Comparison of ENCODE assay signal across 1 cellular context in genomic region chr2:218329027-218329825, GRCh38.
TF ChIP-seq lines count a peak whose summit lies in the region.

No MANE protein-coding gene starts in this region.

TF ChIP-seq in H1, 55 proteins besides CTCF, POLR2A, EP300 and RAD21:
- TF ChIP-seq CHD1 (IDR thresholded peaks at IDR 0.05; ENCODE audit: low read depth, low read length) (no peak), SIRT6 (IDR thresholded peaks at IDR 0.05; ENCODE audit: low read length) (no peak), JUND (IDR thresholded peaks at IDR 0.05; ENCODE audit: low read length) (no peak), HDAC2 (IDR thresholded peaks at IDR 0.05; ENCODE audit: borderline replicate concordance in 1 of 2, low read depth in 2 of 2, low read length in 2 of 2) (no peak), CTBP2 (IDR thresholded peaks at IDR 0.05; ENCODE audit: borderline replicate concordance, insufficient read depth, insufficient read length, low read length) (no peak), EGR1 (IDR thresholded peaks at IDR 0.05; ENCODE audit: borderline replicate concordance, low read depth, low read length) (no peak), POU5F1 (IDR thresholded peaks at IDR 0.05; ENCODE audit: low read depth, low read length) (no peak), TAF7 (optimal IDR thresholded peaks at IDR 0.05; ENCODE audit: borderline replicate concordance, low read depth, low read length) (no peak), KDM1A (IDR thresholded peaks at IDR 0.05; ENCODE audit: borderline replicate concordance, low read length) (no peak)
- TF ChIP-seq, protein P1, sequence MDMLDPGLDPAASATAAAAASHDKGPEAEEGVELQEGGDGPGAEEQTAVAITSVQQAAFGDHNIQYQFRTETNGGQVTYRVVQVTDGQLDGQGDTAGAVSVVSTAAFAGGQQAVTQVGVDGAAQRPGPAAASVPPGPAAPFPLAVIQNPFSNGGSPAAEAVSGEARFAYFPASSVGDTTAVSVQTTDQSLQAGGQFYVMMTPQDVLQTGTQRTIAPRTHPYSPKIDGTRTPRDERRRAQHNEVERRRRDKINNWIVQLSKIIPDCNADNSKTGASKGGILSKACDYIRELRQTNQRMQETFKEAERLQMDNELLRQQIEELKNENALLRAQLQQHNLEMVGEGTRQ (IDR thresholded peaks at IDR 0.05; ENCODE audit: low read length) = no peak
- TF ChIP-seq, protein P2, sequence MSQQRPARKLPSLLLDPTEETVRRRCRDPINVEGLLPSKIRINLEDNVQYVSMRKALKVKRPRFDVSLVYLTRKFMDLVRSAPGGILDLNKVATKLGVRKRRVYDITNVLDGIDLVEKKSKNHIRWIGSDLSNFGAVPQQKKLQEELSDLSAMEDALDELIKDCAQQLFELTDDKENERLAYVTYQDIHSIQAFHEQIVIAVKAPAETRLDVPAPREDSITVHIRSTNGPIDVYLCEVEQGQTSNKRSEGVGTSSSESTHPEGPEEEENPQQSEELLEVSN (IDR thresholded peaks at IDR 0.05) = no peak
TF ChIP-seq in H1: peak in this region for 0.
